ENCODE assay signal across 25 cellular contexts in the genomic region with DNA sequence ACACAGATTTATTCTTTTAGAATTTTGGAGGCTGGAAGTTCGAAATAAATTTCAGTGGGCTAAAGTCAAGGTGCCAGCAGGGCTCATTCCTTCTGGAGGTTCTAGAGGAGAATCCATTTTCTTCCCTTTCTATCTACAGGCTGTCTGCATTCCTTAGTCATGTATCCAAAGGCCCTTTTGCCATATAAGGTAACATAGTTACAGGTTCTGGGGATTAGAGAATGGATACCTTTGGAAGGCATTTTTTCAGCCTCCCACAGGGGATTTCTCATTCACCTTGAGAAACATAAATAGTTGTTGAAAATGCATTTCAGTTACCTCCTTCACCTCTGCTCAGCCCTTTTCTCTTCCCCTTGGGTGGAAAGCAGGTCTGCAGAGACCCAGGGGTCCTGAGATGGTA.
DNase-seq lines count a peak whose midpoint lies in the region; TF ChIP-seq lines count a peak whose summit lies in the region.
"Had no signal": no experiment of that assay in that cellular context is flagged by ENCODE, and none has a peak within 500 bp of the region (broad histone marks: within the 10 kb centered on the region; RNA-seq: fewer than 3 reads in every experiment).

No MANE protein-coding gene starts in this region.

- TF ChIP-seq EP300 in SK-N-SH (IDR thresholded peaks at IDR 0.05; ENCODE audit: borderline replicate concordance in 1 of 2, low read depth in 1 of 2, low read length in 1 of 2): no peak
- TF ChIP-seq EP300 in stomach (IDR thresholded peaks at IDR 0.05): no peak

- TF ChIP-seq RAD21 in SK-N-SH (IDR thresholded peaks at IDR 0.05; ENCODE audit: low read length): no peak

- H3K36me3 ChIP-seq in Caco-2 (ENCODE audit: control insufficient read depth, insufficient read depth, low read length) (no peaks in the 10 kb centered on the region), SK-N-SH (replicated peaks in 1 of 2; ENCODE audit: control insufficient read depth in 1 of 2, insufficient read depth in 2 of 2, low read length in 1 of 2) (no peaks in the 10 kb centered on the region), stomach (no peaks in the 10 kb centered on the region)
- H3K36me3 ChIP-seq: adrenal gland, breast epithelium, prostate gland, upper lobe of right lung had no signal

- no peaks in the 10 kb centered on the region for H3F3A ChIP-seq in SK-N-SH (replicated peaks; ENCODE audit: insufficient read depth)

- no peaks in the 10 kb centered on the region for H3K9me2 ChIP-seq in SK-N-SH

- H3K79me2 ChIP-seq in SK-N-SH (ENCODE audit: insufficient read depth): no peaks in the 10 kb centered on the region

- intact Hi-C loops in Caco-2 (cut with micrococcal nuclease; ENCODE audit: unreplicated experiment) (loop anchor here (1.0 kb wide), 1 partner anchor 102 kb away; no protein-coding TSS in a partner anchor), stomach (cut with DNase I; ENCODE audit: low total_unique reads) (no loop called here)

- H3K27ac ChIP-seq in SK-N-SH (ENCODE audit: low read depth in 2 of 2, low read length in 1 of 2) (no peak overlapping the region), stomach (no peak overlapping the region)
- H3K27ac ChIP-seq: adrenal gland, prostate gland, upper lobe of right lung had no signal

- no peak for TF ChIP-seq CTCF in Caco-2 (IDR thresholded peaks at IDR 0.05; ENCODE audit: insufficient read depth in 1 of 2, low read depth in 1 of 2, low read length in 1 of 2, severe bottlenecking in 1 of 2, unreplicated experiment in 1 of 2)
- no peak for TF ChIP-seq CTCF in epithelial cell of esophagus (IDR thresholded peaks at IDR 0.05; ENCODE audit: insufficient read depth, low read depth, low read length, missing control alignments)
- TF ChIP-seq CTCF in SK-N-SH (IDR thresholded peaks at IDR 0.05): no peak
- no peak for TF ChIP-seq CTCF in stomach (IDR thresholded peaks at IDR 0.05)

- H3K9me3 Mint-ChIP-seq in Caco-2 (ENCODE audit: unreplicated experiment): peaks cover 26% of the 10 kb centered on the region

- H3K4me1 Mint-ChIP-seq in Caco-2 (ENCODE audit: low read depth, unreplicated experiment): peaks cover 27% of the 10 kb centered on the region

- no peak overlapping the region for H3K9ac ChIP-seq in SK-N-SH

- no peak overlapping the region for H3K4me3 ChIP-seq in Caco-2 (ENCODE audit: low read depth, low read length)
- H3K4me3 ChIP-seq in epithelial cell of esophagus (ENCODE audit: low read length): no peak overlapping the region
- no peak overlapping the region for H3K4me3 ChIP-seq in SK-N-SH (ENCODE audit: low read depth in 2 of 2, low read length in 1 of 2)
- H3K4me3 ChIP-seq in stomach: no peak overlapping the region
- H3K4me3 ChIP-seq: adrenal gland, breast epithelium, prostate gland, upper lobe of right lung had no signal

- no peaks in the 10 kb centered on the region for H3K36me3 Mint-ChIP-seq in Caco-2 (ENCODE audit: insufficient read depth, unreplicated experiment)
- H3K36me3 Mint-ChIP-seq: memory B cell had no signal

- H3K9me3 ChIP-seq in Caco-2: no peaks in the 10 kb centered on the region
- H3K9me3 ChIP-seq in SK-N-SH: no peaks in the 10 kb centered on the region
- H3K9me3 ChIP-seq in stomach: no peaks in the 10 kb centered on the region
- H3K9me3 ChIP-seq: adrenal gland, breast epithelium, prostate gland, upper lobe of right lung had no signal

- no peak for TF ChIP-seq POLR2A in stomach (IDR thresholded peaks at IDR 0.05)

- POLR2A ChIA-PET in Caco-2 (lab: Charles Lee) (no interaction called here), SK-N-SH (lab: Yijun Ruan, JAX) (no interaction called here)

- H2AFZ ChIP-seq in SK-N-SH (ENCODE audit: low read depth): no peak overlapping the region

- no peak overlapping the region for H3K4me3 Mint-ChIP-seq in Caco-2 (ENCODE audit: unreplicated experiment)
- H3K4me3 Mint-ChIP-seq: activated CD8-positive, alpha-beta T cell treated with anti-CD3 and anti-CD28 coated beads, Interleukin-2, amount 10 ng/mL, durations not matched to agents 7 days and 5 days; memory B cell had no signal

- H4K20me1 ChIP-seq in SK-N-SH (ENCODE audit: insufficient read depth): no peaks in the 10 kb centered on the region

- no TSS peak for BruUV-seq in Caco-2 (replicated peaks; lab: Mats Ljungman, UMichigan)

- peak in 1 of 2 experiments; percentile 45 for DNase-seq in Caco-2
- peak; percentile 51 for DNase-seq in M059J (ENCODE audit: low read depth)
- DNase-seq in epithelial cell of esophagus (ENCODE audit: low read depth): peak; percentile 35
- DNase-seq in kidney tubule cell (ENCODE audit: low spot score): peak; percentile 70
- DNase-seq in SK-N-SH: no peak
- DNase-seq in stomach: no peak
- no peak for DNase-seq in HT-29 (ENCODE audit: low spot score)
- DNase-seq in AG08396 (ENCODE audit: low spot score): no peak
- DNase-seq: activated CD8-positive, alpha-beta T cell treated with anti-CD3 and anti-CD28 coated beads, Interleukin-2, amount 10 ng/mL, durations not matched to agents 7 days and 5 days; activated gamma-delta T cell treated with Interleukin-2 at 50 U/mL for 16 hours; activated T-cell treated with anti-CD3 and anti-CD28 coated beads, Interleukin-2, amount 50 U/mL, for 1 hour; adrenal gland; DND-41; effector memory CD4-positive, alpha-beta T cell; H7; left colon; NCI-H1105; NCI-H2029; NCI-H345; NCI-H748 treated with DMSO at 0.1 percent for 48 hours; T1000; upper lobe of right lung had no signal

- CTCF ChIA-PET in Caco-2 (lab: Charles Lee): no interaction called here
- CTCF ChIA-PET in SK-N-SH (lab: Yijun Ruan, JAX): no interaction called here

- H3K4me2 ChIP-seq in SK-N-SH: no peak overlapping the region

- H3K4me1 ChIP-seq in Caco-2 (peaks cover 57% of the 10 kb centered on the region), SK-N-SH (ENCODE audit: control insufficient read depth in 1 of 2, insufficient read depth in 2 of 2, low read depth in 1 of 2, low read length in 1 of 2) (no peaks in the 10 kb centered on the region; a peak in 1 of 4 replicates), stomach (peaks cover 0 to 5% (median 0%) of the 10 kb centered on the region in 4 donors)
- H3K4me1 ChIP-seq: adrenal gland, prostate gland, upper lobe of right lung had no signal

- H3K27me3 ChIP-seq in Caco-2 (replicated peaks; ENCODE audit: control insufficient read depth, insufficient read depth, low read length): no peaks in the 10 kb centered on the region
- H3K27me3 ChIP-seq in SK-N-SH (ENCODE audit: insufficient read depth): no peaks in the 10 kb centered on the region
- no peaks in the 10 kb centered on the region for H3K27me3 ChIP-seq in stomach
- H3K27me3 ChIP-seq: adrenal gland, breast epithelium, upper lobe of right lung had no signal

- no peaks in the 10 kb centered on the region for H3K27me3 Mint-ChIP-seq in Caco-2 (ENCODE audit: insufficient read depth, unreplicated experiment)
- H3K27me3 Mint-ChIP-seq: memory B cell had no signal

- H3K27ac Mint-ChIP-seq in Caco-2 (ENCODE audit: unreplicated experiment): peak overlapping the region; percentile 79
- H3K27ac Mint-ChIP-seq: activated CD8-positive, alpha-beta T cell treated with anti-CD3 and anti-CD28 coated beads, Interleukin-2, amount 10 ng/mL, durations not matched to agents 7 days and 5 days; memory B cell had no signal

- 24% methylated on average over 1 of the region's 1 CpG for WGBS in SK-N-SH (ENCODE audit: low lambda C conversion rate)
- WGBS in stomach, 5 donors: 85 to 100% (median 95%) methylated on average over 1 of the region's 1 CpG

TF ChIP-seq in SK-N-SH, 30 proteins besides CTCF, POLR2A, EP300 and RAD21:
- TF ChIP-seq, protein P1, sequence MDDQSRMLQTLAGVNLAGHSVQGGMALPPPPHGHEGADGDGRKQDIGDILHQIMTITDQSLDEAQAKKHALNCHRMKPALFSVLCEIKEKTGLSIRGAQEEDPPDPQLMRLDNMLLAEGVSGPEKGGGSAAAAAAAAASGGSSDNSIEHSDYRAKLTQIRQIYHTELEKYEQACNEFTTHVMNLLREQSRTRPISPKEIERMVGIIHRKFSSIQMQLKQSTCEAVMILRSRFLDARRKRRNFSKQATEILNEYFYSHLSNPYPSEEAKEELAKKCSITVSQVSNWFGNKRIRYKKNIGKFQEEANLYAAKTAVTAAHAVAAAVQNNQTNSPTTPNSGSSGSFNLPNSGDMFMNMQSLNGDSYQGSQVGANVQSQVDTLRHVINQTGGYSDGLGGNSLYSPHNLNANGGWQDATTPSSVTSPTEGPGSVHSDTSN (IDR thresholded peaks at IDR 0.05): no peak
- TF ChIP-seq GABPA (IDR thresholded peaks at IDR 0.05; ENCODE audit: low read depth) (no peak), MXI1 (IDR thresholded peaks at IDR 0.05; ENCODE audit: low read depth, low read length) (no peak), RFX5 (IDR thresholded peaks at IDR 0.05; ENCODE audit: low read length) (no peak), SMC3 (IDR thresholded peaks at IDR 0.05; ENCODE audit: low read depth, low read length) (no peak), SIN3A (IDR thresholded peaks at IDR 0.05; ENCODE audit: borderline replicate concordance, low read depth, low read length) (no peak)

Comparison
In these comparisons a context has a peak if more than half of its experiments do, and no peak if none do; other contexts are left out.
1. DNase-seq: peak in M059J (single experiment), epithelial cell of esophagus (single experiment) and kidney tubule cell (single experiment); none in SK-N-SH (single experiment), stomach (single experiment), HT-29 (single experiment) and AG08396 (single experiment).